In the genomic region with DNA sequence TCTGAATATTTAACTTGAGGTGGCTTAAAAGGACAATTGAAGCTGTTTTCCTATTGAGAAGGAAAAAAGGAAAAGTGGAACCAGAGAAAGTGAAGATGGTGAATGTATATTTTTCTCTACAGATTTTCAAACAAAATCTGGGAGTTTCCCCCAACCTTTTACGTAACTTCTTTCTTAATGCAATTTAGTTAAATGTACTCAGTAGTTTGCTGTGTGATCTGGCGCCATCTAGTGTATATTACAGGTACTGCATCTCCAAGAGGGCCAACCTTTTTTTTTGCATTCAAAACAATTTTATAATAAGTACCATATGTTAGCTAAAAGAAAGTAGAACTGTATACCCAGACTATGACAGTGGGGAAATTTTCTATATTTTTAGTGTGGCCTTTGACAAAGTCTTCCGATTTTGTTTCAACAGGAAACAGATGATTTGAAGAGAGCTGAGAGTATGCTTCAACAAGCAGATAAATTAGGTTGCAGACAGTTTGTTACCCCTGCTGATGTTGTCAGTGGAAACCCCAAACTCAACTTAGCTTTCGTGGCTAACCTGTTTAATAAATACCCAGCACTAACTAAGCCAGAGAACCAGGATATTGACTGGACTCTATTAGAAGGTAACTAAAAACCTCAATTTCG, we compare ENCODE assay signal across 8 cellular contexts.
DNase-seq lines count a peak whose midpoint lies in the region; ATAC-seq, FAIRE-seq and TF ChIP-seq lines count a peak whose summit lies in the region.

No MANE protein-coding gene starts in this region.

- H3K9me3 ChIP-seq in heart right ventricle (no peaks in the 10 kb centered on the region), SK-N-SH (no peaks in the 10 kb centered on the region), H1 (ENCODE audit: insufficient read depth in 2 of 2, low read depth in 1 of 2, low read length in 1 of 2) (no peaks in the 10 kb centered on the region)

- TF ChIP-seq RAD21 in SK-N-SH (IDR thresholded peaks at IDR 0.05; ENCODE audit: low read length) (peak; percentile 90), H1 (IDR thresholded peaks at IDR 0.05 in 1 of 2, conservative IDR thresholded peaks at IDR 0.05 in 1 of 2; ENCODE audit: low read depth in 2 of 2, low read length in 2 of 2) (peak; percentile 69 to 70)

- H3K79me2 ChIP-seq in SK-N-SH (ENCODE audit: insufficient read depth) (no peaks in the 10 kb centered on the region), H1 (ENCODE audit: control insufficient read depth in 1 of 2, insufficient read depth in 2 of 2, low read length in 2 of 2) (no peaks in the 10 kb centered on the region)

- no peaks in the 10 kb centered on the region for H3K79me1 ChIP-seq in H1 (ENCODE audit: low read depth, low read length)

- no peak overlapping the region for H4K8ac ChIP-seq in H1 (ENCODE audit: extremely low read depth, insufficient read depth, low read length)

- H2BK15ac ChIP-seq in H1 (ENCODE audit: low read length): no peak overlapping the region

- H2BK20ac ChIP-seq in H1 (ENCODE audit: low read length): no peak overlapping the region

- peaks cover 11% of the 10 kb centered on the region for H3F3A ChIP-seq in SK-N-SH (replicated peaks; ENCODE audit: insufficient read depth)

- H4K91ac ChIP-seq in H1 (replicated peaks; ENCODE audit: insufficient read length, low read length): no peak overlapping the region

- H3K4me1 ChIP-seq in heart right ventricle (peaks cover 0 to 34% (median 2%) of the 10 kb centered on the region in 9 donors), SK-N-SH (ENCODE audit: control insufficient read depth in 1 of 2, insufficient read depth in 2 of 2, low read depth in 1 of 2, low read length in 1 of 2) (no peaks in the 10 kb centered on the region; a peak in 1 of 4 replicates), H1 (replicated peaks in 1 of 4; ENCODE audit: control insufficient read depth in 3 of 4, insufficient read depth in 4 of 4, low read length in 3 of 4) (peaks cover 0 to 5% (median 0%) of the 10 kb centered on the region in 4 experiments; a peak in 1 of 7 replicates)

- H3K23ac ChIP-seq in H1 (ENCODE audit: insufficient read length): no peak overlapping the region

- H3K27ac ChIP-seq in heart right ventricle (peak overlapping the region in 6 of 10 donors; percentile 1 to 62 (median 44)), SK-N-SH (ENCODE audit: low read depth in 2 of 2, low read length in 1 of 2) (peak overlapping the region; percentile 34 to 51; a peak in 1 of 4 replicates), H1 (ENCODE audit: low read depth, low read length) (no peak overlapping the region)

- TF ChIP-seq EP300 in SK-N-SH (IDR thresholded peaks at IDR 0.05; ENCODE audit: borderline replicate concordance in 1 of 2, low read depth in 1 of 2, low read length in 1 of 2) (no peak), H1 (IDR thresholded peaks at IDR 0.05; ENCODE audit: borderline replicate concordance in 1 of 2, low read depth in 2 of 2, low read length in 2 of 2) (no peak)

- in situ Hi-C loops in KBM-7 (cut with MboI; ENCODE audit: low pct_unique_long_range_greater_than_20kb, low sequenced_read_pairs): no loop called here

- CTCF ChIA-PET in SK-N-SH (lab: Yijun Ruan, JAX): interaction anchor here (0.6 to 4.6 kb wide), 39 partner anchors 9 to 769 kb away, joined by 3 to 30 read pairs (median 4); no protein-coding TSS in a partner anchor
- CTCF ChIA-PET in H1 (lab: Charles Lee; ENCODE audit: partially characterized antibody): interaction anchor here (0.6 to 3.0 kb wide), 26 partner anchors 9 to 416 kb away, joined by 3 to 17 read pairs (median 4); no protein-coding TSS in a partner anchor

- TF ChIP-seq CTCF in heart right ventricle (IDR thresholded peaks at IDR 0.05) (peak; percentile 76 to 99 (median 82)), SK-N-SH (IDR thresholded peaks at IDR 0.05) (peak; percentile 98), H1 (IDR thresholded peaks at IDR 0.05; ENCODE audit: control extremely low read depth in 1 of 3, insufficient read depth in 1 of 3, low read depth in 1 of 3, low read length in 3 of 3) (peak in 2 of 3 experiments; percentile 31 to 64; a peak in 2 of 4 replicates)

- H3K27me3 ChIP-seq in heart right ventricle (peaks cover 0 to 66% (median 0%) of the 10 kb centered on the region in 7 donors), SK-N-SH (ENCODE audit: insufficient read depth) (peaks cover 3% of the 10 kb centered on the region; the same call in 1 of the 2 replicates), H1 (replicated peaks in 1 of 4; ENCODE audit: control insufficient read depth in 3 of 4, extremely low read depth in 1 of 4, insufficient read depth in 3 of 4, low read length in 3 of 4) (no peaks in the 10 kb centered on the region)

- TF ChIP-seq POLR2A in H1 (IDR thresholded peaks at IDR 0.05; ENCODE audit: control extremely low read depth in 1 of 2, low read depth in 2 of 2, low read length in 2 of 2): no peak

- 24 to 30% methylated on average over 5 of the region's 5 CpGs for WGBS in heart right ventricle, 2 donors
- 23% methylated on average over 5 of the region's 5 CpGs for WGBS in SK-N-SH (ENCODE audit: low lambda C conversion rate)
- 53% methylated on average over 5 of the region's 5 CpGs; no CpG with 5 or more reads in 1 of the 2 experiments for WGBS in H1 (ENCODE audit: extremely low coverage in 1 of 2, insufficient coverage in 1 of 2, insufficient read length in 1 of 2, insufficient replicate concordance in 2 of 2, low coverage in 1 of 2, low lambda C conversion rate in 2 of 2, missing lambda C conversion rate in 1 of 2), 2 experiments

- H3K9ac ChIP-seq in SK-N-SH (no peak overlapping the region), H1 (replicated peaks in 1 of 4; ENCODE audit: extremely low read depth in 1 of 4, low read depth in 3 of 4, low read length in 3 of 4) (no peak overlapping the region)

- H3K4me2 ChIP-seq in SK-N-SH (peak overlapping the region; percentile 17; the same call in 1 of the 2 replicates), H1 (ENCODE audit: insufficient read depth in 1 of 2, low read depth in 2 of 2, low read length in 2 of 2) (no peak overlapping the region)

- no peak overlapping the region for H2BK120ac ChIP-seq in H1 (replicated peaks; ENCODE audit: low read depth, low read length)

- H3K4me3 ChIP-seq in heart right ventricle (no peak overlapping the region), SK-N-SH (ENCODE audit: low read depth in 2 of 2, low read length in 1 of 2) (peak overlapping the region in 1 of 2 experiments; percentile 33; a peak in 1 of 4 replicates), H1 (ENCODE audit: extremely low read depth in 1 of 4, insufficient read depth in 2 of 4, low read depth in 3 of 4, low read length in 4 of 4) (no peak overlapping the region)

- ATAC-seq in heart right ventricle (peak in 2 of 8 donors; percentile 55 to 69), HG03342 (IDR thresholded peaks at IDR 0.05; ENCODE audit: unreplicated experiment) (no peak), HG02610 (IDR thresholded peaks at IDR 0.05; ENCODE audit: unreplicated experiment) (no peak)

- H2AFZ ChIP-seq in SK-N-SH (ENCODE audit: low read depth) (no peak overlapping the region), H1 (ENCODE audit: low read length) (no peak overlapping the region)

- no peak for FAIRE-seq in H1 (lab: Jason Lieb, UNC)

- H3K56ac ChIP-seq in H1 (replicated peaks; ENCODE audit: insufficient read length, low read depth, low read length): no peak overlapping the region

- no peaks in the 10 kb centered on the region for H3K9me2 ChIP-seq in SK-N-SH

- POLR2A ChIA-PET in SK-N-SH (lab: Yijun Ruan, JAX): no interaction called here
- POLR2A ChIA-PET in H1 (lab: Charles Lee; ENCODE audit: partially characterized antibody): no interaction called here

- H2AK5ac ChIP-seq in H1 (ENCODE audit: low read depth, low read length): no peak overlapping the region

- no peaks in the 10 kb centered on the region for H3K23me2 ChIP-seq in H1 (ENCODE audit: low read depth, low read length)

- no peak overlapping the region for H2BK12ac ChIP-seq in H1 (ENCODE audit: low read depth, low read length)

- no peak overlapping the region for H3K18ac ChIP-seq in H1 (ENCODE audit: extremely low read depth, low read length)

- DNase-seq in heart right ventricle (peak in 1 of 2 donors; percentile 17), cardiac septum (ENCODE audit: low spot score) (no peak), KBM-7 (peak; percentile 75), SK-N-SH (peak; percentile 48), H1 (ENCODE audit: low read depth in 1 of 2, low spot score in 2 of 2) (no peak), myocyte (ENCODE audit: low read depth) (peak; percentile 41)

- no peak overlapping the region for H2BK5ac ChIP-seq in H1 (ENCODE audit: low read depth, low read length)

- H3K4ac ChIP-seq in H1 (replicated peaks; ENCODE audit: insufficient read length, low read depth, low read length): no peak overlapping the region

- H4K5ac ChIP-seq in H1 (ENCODE audit: insufficient read length, low read depth, low read length): no peak overlapping the region

- H3K36me3 ChIP-seq in heart right ventricle (peaks cover 0 to 98% (median 11%) of the 10 kb centered on the region in 9 donors), SK-N-SH (replicated peaks in 1 of 2; ENCODE audit: control insufficient read depth in 1 of 2, insufficient read depth in 2 of 2, low read length in 1 of 2) (peaks cover 6 to 12% of the 10 kb centered on the region in 2 experiments), H1 (ENCODE audit: control insufficient read depth in 2 of 4, insufficient read depth in 4 of 4, low read length in 3 of 4) (peaks cover 4 to 72% (median 26%) of the 10 kb centered on the region in 4 experiments; a peak in 6 of 8 replicates)

- H3K14ac ChIP-seq in H1 (ENCODE audit: insufficient read length): no peak overlapping the region

- H4K20me1 ChIP-seq in SK-N-SH (ENCODE audit: insufficient read depth): no peaks in the 10 kb centered on the region
- H4K20me1 ChIP-seq in H1 (replicated peaks in 1 of 2; ENCODE audit: control insufficient read depth in 1 of 2, insufficient read depth in 2 of 2, low read length in 2 of 2): no peaks in the 10 kb centered on the region

- intact Hi-C loops in heart right ventricle (cut with DNase I) (loop anchor here in 8 of 10 donors (2.0 to 10.0 kb wide), 7 partner anchors 78 to 312 kb away; partner anchors contain the start of gene PLS3 (in 2 of the 8)), cardiac septum (cut with DNase I) (loop anchor here (2.0 kb wide), 1 partner anchor 312 kb away; no protein-coding TSS in a partner anchor)

TF ChIP-seq in H1, 55 proteins besides CTCF, POLR2A, EP300 and RAD21 (continues in another document):
- TF ChIP-seq SRF (IDR thresholded peaks at IDR 0.05; ENCODE audit: low read depth, low read length) (no peak), ZNF274 (IDR thresholded peaks at IDR 0.05; ENCODE audit: borderline replicate concordance, extremely low read depth, low read length) (no peak), RNF2 (IDR thresholded peaks at IDR 0.05; ENCODE audit: borderline replicate concordance, low read depth, low read length, missing control alignments, poor library complexity, severe bottlenecking) (no peak), BRCA1 (IDR thresholded peaks at IDR 0.05; ENCODE audit: low read depth, low read length) (no peak), TBP (IDR thresholded peaks at IDR 0.05; ENCODE audit: low read depth, low read length) (no peak), ASH2L (IDR thresholded peaks at IDR 0.05; ENCODE audit: low read length) (no peak), RFX5 (IDR thresholded peaks at IDR 0.05; ENCODE audit: borderline replicate concordance, low read depth, low read length) (no peak), TAF7 (optimal IDR thresholded peaks at IDR 0.05; ENCODE audit: borderline replicate concordance, low read depth, low read length) (no peak)

Comparison
In these comparisons a context has a peak if more than half of its experiments do, and no peak if none do; other contexts are left out.
1. DNase-seq: peak in KBM-7 (single experiment), SK-N-SH (single experiment) and myocyte (single experiment); none in cardiac septum (single experiment) and H1 (0 of 2).
2. CTCF ChIP-seq: peak in every context shown above with its lines; median percentile 98 in SK-N-SH; 82 in heart right ventricle; 48 in H1.